In genomic region chr14:21261824-21262223, GRCh38 we compare ENCODE assay signal across 1 cellular context.
TF ChIP-seq lines count a peak whose summit lies in the region.

No MANE protein-coding gene starts in this region.

TF ChIP-seq in GM12878, 131 proteins besides CTCF, POLR2A, EP300 and RAD21:
- TF ChIP-seq POLR2AphosphoS5 (IDR thresholded peaks at IDR 0.05; ENCODE audit: low read length) (peak; percentile 51; the same call in 1 of the 2 replicates), POLR2AphosphoS2 (IDR thresholded peaks at IDR 0.05; ENCODE audit: low read depth, low read length) (peak; percentile 30; the same call in 1 of the 2 replicates), HDAC6 (IDR thresholded peaks at IDR 0.05; ENCODE audit: unreplicated experiment) (no peak), NR2C2 (IDR thresholded peaks at IDR 0.05; ENCODE audit: borderline replicate concordance, control insufficient read depth, insufficient read length, low read depth) (no peak)
